Comparison of ENCODE assay signal across 9 cellular contexts in genomic region chr20:47304287-47304686, GRCh38. TPM values are rescaled to one million over a fixed set of nuclear protein-coding genes. Genes with fewer than 3 reads are reported as not detected.
A peak's percentile ranks its signal among the peaks of the same experiment; 100 is the strongest.
DNase-seq lines count a peak whose midpoint lies in the region; ATAC-seq and TF ChIP-seq lines count a peak whose summit lies in the region.
"Had no signal": no experiment of that assay in that cellular context is flagged by ENCODE, and none has a peak within 500 bp of the region (broad histone marks: within the 10 kb centered on the region; RNA-seq: fewer than 3 reads in every experiment).

No MANE protein-coding gene starts in this region.

- peak overlapping the region; percentile 15 for H3K27ac Mint-ChIP-seq in activated CD8-positive, alpha-beta memory T cell treated with anti-CD3 and anti-CD28 coated beads, Interleukin-2, amount 10 ng/mL, durations not matched to agents 7 days and 5 days
- H3K27ac Mint-ChIP-seq: activated T-helper 1 cell treated with anti-CD3 and anti-CD28 coated beads, Interleukin-12 subunit alpha, Interleukin-12 subunit beta, Interleukin-2, Interleukin-4 antibody, amounts not matched to agents 30 ng/mL and 10 ng/mL and 1 ng/mL, durations not matched to agents 14 hours and 24 hours and 36 hours had no signal

- no peak for TF ChIP-seq CTCF in ascending aorta (IDR thresholded peaks at IDR 0.05)
- peak in 2 of 4 donors; percentile 13 to 27 for TF ChIP-seq CTCF in right lobe of liver (IDR thresholded peaks at IDR 0.05)
- peak in 1 of 2 experiments; percentile 12 for TF ChIP-seq CTCF in tibial artery (IDR thresholded peaks at IDR 0.05)

- intact Hi-C loops in ascending aorta (cut with DNase I) (no loop called here), right lobe of liver (cut with DNase I) (no loop called here), tibial artery (cut with DNase I; ENCODE audit: low total_unique reads) (no loop called here)

- peaks cover 21% of the 10 kb centered on the region for H3K4me1 Mint-ChIP-seq in activated CD8-positive, alpha-beta memory T cell treated with anti-CD3 and anti-CD28 coated beads, Interleukin-2, amount 10 ng/mL, durations not matched to agents 7 days and 5 days

- H3K36me3 Mint-ChIP-seq in activated CD8-positive, alpha-beta memory T cell treated with anti-CD3 and anti-CD28 coated beads, Interleukin-2, amount 10 ng/mL, durations not matched to agents 7 days and 5 days: peaks cover 40% of the 10 kb centered on the region

- no peak overlapping the region for H3K4me3 ChIP-seq in ascending aorta
- no peak overlapping the region for H3K4me3 ChIP-seq in right lobe of liver
- H3K4me3 ChIP-seq in tibial artery: no peak overlapping the region

- H3K27ac ChIP-seq in ascending aorta: peak overlapping the region; percentile 54 to 62
- H3K27ac ChIP-seq in right lobe of liver: no peak overlapping the region
- peak overlapping the region; percentile 41 to 44 for H3K27ac ChIP-seq in tibial artery

- H3K36me3 ChIP-seq in ascending aorta (peaks cover 0 to 14% of the 10 kb centered on the region in 2 donors), right lobe of liver (peaks cover 0 to 15% (median under 1%) of the 10 kb centered on the region in 4 donors), tibial artery (peaks cover 0 to 9% (median 8%) of the 10 kb centered on the region in 3 donors)

- CTCF ChIA-PET in activated CD8-positive, alpha-beta memory T cell treated with anti-CD3 and anti-CD28 coated beads, Interleukin-2, amount 10 ng/mL, durations not matched to agents 7 days and 5 days (lab: Charles Lee): interaction anchor here (2.0 kb wide), 1 partner anchor 80 kb away, joined by 6 read pairs; no protein-coding TSS in a partner anchor

- no peak for DNase-seq in activated CD8-positive, alpha-beta memory T cell treated with anti-CD3 and anti-CD28 coated beads, Interleukin-2, amount 10 ng/mL, durations not matched to agents 7 days and 5 days
- no peak for DNase-seq in activated CD8-positive, alpha-beta memory T cell treated with anti-CD3 and anti-CD28 coated beads, Interleukin-2, amount 50 U/mL, for 48 hours
- DNase-seq in ascending aorta (ENCODE audit: low spot score in 2 of 2): no peak
- no peak for DNase-seq in right lobe of liver
- peak in 1 of 2 donors; percentile 25 for DNase-seq in tibial artery
- no peak for DNase-seq in NCI-H1436 treated with DMSO at 0.1 percent for 48 hours (lab: John Stamatoyannopoulos, UW)

- no peak overlapping the region for H3K4me3 Mint-ChIP-seq in activated CD8-positive, alpha-beta memory T cell treated with anti-CD3 and anti-CD28 coated beads, Interleukin-2, amount 10 ng/mL, durations not matched to agents 7 days and 5 days
- H3K4me3 Mint-ChIP-seq: activated T-helper 1 cell treated with anti-CD3 and anti-CD28 coated beads, Interleukin-12 subunit alpha, Interleukin-12 subunit beta, Interleukin-2, Interleukin-4 antibody, amounts not matched to agents 30 ng/mL and 10 ng/mL and 1 ng/mL, durations not matched to agents 14 hours and 24 hours and 36 hours had no signal

- TF ChIP-seq POLR2A in right lobe of liver (IDR thresholded peaks at IDR 0.05): no peak

- H3K27me3 ChIP-seq in ascending aorta (no peaks in the 10 kb centered on the region), right lobe of liver (no peaks in the 10 kb centered on the region), tibial artery (no peaks in the 10 kb centered on the region)

- no peaks in the 10 kb centered on the region for H3K9me3 ChIP-seq in ascending aorta
- H3K9me3 ChIP-seq in right lobe of liver: no peaks in the 10 kb centered on the region
- no peaks in the 10 kb centered on the region for H3K9me3 ChIP-seq in tibial artery

- no peak for ATAC-seq in activated CD8-positive, alpha-beta memory T cell treated with anti-CD3 and anti-CD28 coated beads, Interleukin-2, amount 10 ng/mL, durations not matched to agents 7 days and 5 days
- peak; percentile 59 to 90 (median 84) for ATAC-seq in right lobe of liver
- no peak for ATAC-seq in HG02588 (IDR thresholded peaks at IDR 0.05; ENCODE audit: unreplicated experiment)
- ATAC-seq in GM19455 (IDR thresholded peaks at IDR 0.05; ENCODE audit: unreplicated experiment): no peak

- WGBS in right lobe of liver (ENCODE audit: insufficient coverage, low coverage, low lambda C conversion rate, missing lambda C conversion rate): 43% methylated on average over 3 of the region's 3 CpGs

- H3K4me1 ChIP-seq in ascending aorta: peaks cover 7 to 27% of the 10 kb centered on the region in 2 donors
- H3K4me1 ChIP-seq in right lobe of liver: peaks cover 0 to 7% (median 2%) of the 10 kb centered on the region in 4 donors
- H3K4me1 ChIP-seq in tibial artery: peaks cover 2 to 36% (median 19%) of the 10 kb centered on the region in 4 donors

- no peaks in the 10 kb centered on the region for H3K27me3 Mint-ChIP-seq in activated CD8-positive, alpha-beta memory T cell treated with anti-CD3 and anti-CD28 coated beads, Interleukin-2, amount 10 ng/mL, durations not matched to agents 7 days and 5 days

- H3K9me3 Mint-ChIP-seq in activated CD8-positive, alpha-beta memory T cell treated with anti-CD3 and anti-CD28 coated beads, Interleukin-2, amount 10 ng/mL, durations not matched to agents 7 days and 5 days (ENCODE audit: low read depth): no peaks in the 10 kb centered on the region
- H3K9me3 Mint-ChIP-seq: activated T-helper 1 cell treated with anti-CD3 and anti-CD28 coated beads, Interleukin-12 subunit alpha, Interleukin-12 subunit beta, Interleukin-2, Interleukin-4 antibody, amounts not matched to agents 30 ng/mL and 10 ng/mL and 1 ng/mL, durations not matched to agents 14 hours and 24 hours and 36 hours had no signal

RNA-seq across cellular contexts. Expression of gene ZMYND8, which starts 52.2 kb away (rescaled TPM):
- total RNA-seq in activated CD8-positive, alpha-beta memory T cell treated with anti-CD3 and anti-CD28 coated beads, Interleukin-2, amount 10 ng/mL, durations not matched to agents 7 days and 5 days: 10 to 100 TPM; 39.4 to 45.2 TPM
- total RNA-seq in ascending aorta (23.2 TPM), right lobe of liver (10 to 100 TPM in 5 of 6 experiments, 1 to 10 TPM in 1; 7.8 to 25.7 (median 13.8) TPM)

Comparison
In these comparisons a context has a peak if more than half of its experiments do, and no peak if none do; other contexts are left out.
1. ATAC-seq: peak in right lobe of liver (4 of 4); none in activated CD8-positive, alpha-beta memory T cell treated with anti-CD3 and anti-CD28 coated beads, Interleukin-2, amount 10 ng/mL, durations not matched to agents 7 days and 5 days (single experiment), HG02588 (single experiment) and GM19455 (single experiment).
2. H3K27ac ChIP-seq: peak in ascending aorta (2 of 2) and tibial artery (2 of 2); none in right lobe of liver (0 of 3).